ENCODE assay signal across 2 cellular contexts in the genomic region with DNA sequence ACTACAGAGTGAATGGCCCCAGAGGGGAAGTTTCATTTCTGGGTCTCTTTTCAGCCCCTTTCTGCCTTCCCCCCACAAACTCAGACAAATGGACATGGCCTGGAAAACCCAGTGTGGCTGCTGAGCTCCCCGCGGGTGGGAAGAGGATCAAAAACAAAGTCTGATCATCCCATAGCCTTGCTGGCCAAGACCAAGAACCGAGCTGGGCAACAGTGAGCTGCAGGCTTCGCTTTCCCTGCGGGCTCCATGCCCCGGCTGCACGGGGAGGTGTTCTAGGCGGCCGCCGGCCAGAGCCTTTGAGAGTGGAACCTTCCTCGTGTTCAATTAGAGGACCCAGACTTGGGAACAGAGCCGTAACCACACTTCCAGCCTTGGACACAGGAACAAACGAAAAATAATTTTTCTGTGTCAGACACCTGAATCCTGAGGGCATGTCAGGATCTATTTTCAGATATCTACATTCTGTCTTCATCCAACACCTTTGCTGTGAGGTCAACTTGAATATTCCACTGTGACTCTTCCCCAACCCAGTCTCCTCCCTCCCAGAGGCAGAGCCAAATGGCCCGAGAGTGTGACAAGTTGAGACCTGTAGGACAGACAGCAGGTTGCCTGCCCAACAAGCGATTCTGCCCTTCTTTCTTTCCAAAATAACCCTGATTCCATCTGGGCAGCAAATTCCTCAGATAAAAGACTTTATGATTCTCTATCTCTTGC.
TF ChIP-seq lines count a peak whose summit lies in the region.

No MANE protein-coding gene starts in this region.

TF ChIP-seq in GM12891, 5 proteins besides CTCF, POLR2A, EP300 and RAD21:
- TF ChIP-seq SPI1 (IDR thresholded peaks at IDR 0.05; ENCODE audit: low read depth, low read length) (no peak), POU2F2 (IDR thresholded peaks at IDR 0.05; ENCODE audit: low read depth, low read length) (no peak), TAF1 (IDR thresholded peaks at IDR 0.05; ENCODE audit: low read depth, low read length) (no peak), PAX5 (IDR thresholded peaks at IDR 0.05; ENCODE audit: insufficient read depth, low read length, severe bottlenecking) (no peak), POLR2AphosphoS5 (IDR thresholded peaks at IDR 0.05; ENCODE audit: low read depth, low read length) (no peak)

TF ChIP-seq in K562, 482 proteins besides CTCF, POLR2A, EP300 and RAD21:
- 0 out of 4 replicates have a peak, but pooled peaks of 1 of the 2 experiments have one; percentile 58 for TF ChIP-seq MCM7 (IDR thresholded peaks at IDR 0.05)
- TF ChIP-seq TRIM24 (IDR thresholded peaks at IDR 0.05): no peak
